Comparison of ENCODE assay signal across 8 cellular contexts in the genomic region with DNA sequence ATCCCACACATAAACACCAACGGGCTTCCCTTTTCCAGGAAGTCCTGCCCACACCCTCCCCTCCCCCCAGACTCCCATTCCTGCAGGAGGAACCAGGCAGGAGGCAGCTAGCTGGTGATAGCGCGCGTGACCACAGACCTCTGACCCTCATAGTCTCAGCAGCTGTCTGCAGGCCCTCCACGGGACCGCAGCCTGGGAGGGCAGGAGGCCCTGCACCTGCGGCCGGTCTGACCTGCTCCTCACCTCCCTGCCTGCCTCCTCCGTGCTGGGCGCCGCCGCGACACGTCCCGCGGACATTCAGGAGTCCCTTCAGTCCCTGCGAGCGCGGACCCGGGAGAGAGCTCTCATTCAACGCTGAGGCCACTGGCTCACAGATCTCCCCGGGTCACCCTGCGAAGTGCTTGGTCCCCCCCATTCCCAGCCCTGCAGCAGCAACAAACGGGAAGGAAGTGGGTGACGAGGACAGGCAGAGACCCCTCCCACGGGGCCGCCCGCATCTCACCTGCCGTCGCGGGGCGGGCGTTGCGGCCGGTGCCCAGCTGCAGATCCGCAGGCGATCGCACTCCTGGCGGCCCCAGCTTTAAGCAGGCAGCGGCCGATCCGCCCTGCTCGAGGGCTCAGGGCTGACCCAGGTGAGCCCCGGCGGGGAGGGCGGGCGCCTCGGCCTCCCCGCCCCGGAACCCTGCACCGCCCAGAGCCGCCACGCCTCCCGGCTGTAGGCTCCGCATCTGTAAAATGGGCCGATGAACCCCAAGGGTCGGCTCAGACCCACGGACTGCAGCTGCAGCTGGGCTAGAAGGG. TPM values are rescaled to one million over a fixed set of nuclear protein-coding genes. Genes with fewer than 3 reads are reported as not detected.
DNase-seq lines count a peak whose midpoint lies in the region; ATAC-seq and TF ChIP-seq lines count a peak whose summit lies in the region.

No MANE protein-coding gene starts in this region.

- H3K4me1 ChIP-seq in SK-N-SH (ENCODE audit: control insufficient read depth in 1 of 2, insufficient read depth in 2 of 2, low read depth in 1 of 2, low read length in 1 of 2) (no peaks in the 10 kb centered on the region; a peak in 1 of 4 replicates), iPS DF 6.9 (ENCODE audit: control insufficient read depth, insufficient read depth, low read length) (peaks cover 2% of the 10 kb centered on the region; the same call in 1 of the 2 replicates)

- no peak overlapping the region for H3K9ac ChIP-seq in SK-N-SH

- CTCF ChIA-PET in SK-N-SH (lab: Yijun Ruan, JAX): interaction anchor here (1.0 kb wide), 2 partner anchors 42 to 83 kb away, joined by 3 to 4 read pairs; no protein-coding TSS in a partner anchor

- H3K9me2 ChIP-seq in SK-N-SH: no peaks in the 10 kb centered on the region

- POLR2A ChIA-PET in SK-N-SH (lab: Yijun Ruan, JAX): interaction anchor here (1.2 kb wide), 1 partner anchor 20 kb away, joined by 3 read pairs; a partner anchor contains a TSS

- H3K9me3 ChIP-seq in SK-N-SH (no peaks in the 10 kb centered on the region), iPS DF 6.9 (ENCODE audit: control insufficient read depth, insufficient read depth, low read length) (no peaks in the 10 kb centered on the region)

- H3K4me2 ChIP-seq in SK-N-SH: no peak overlapping the region

- no peaks in the 10 kb centered on the region for H4K20me1 ChIP-seq in SK-N-SH (ENCODE audit: insufficient read depth)

- H3F3A ChIP-seq in SK-N-SH (replicated peaks; ENCODE audit: insufficient read depth): no peaks in the 10 kb centered on the region

- TF ChIP-seq RAD21 in SK-N-SH (IDR thresholded peaks at IDR 0.05; ENCODE audit: low read length): no peak

- H3K36me3 ChIP-seq in SK-N-SH (replicated peaks in 1 of 2; ENCODE audit: control insufficient read depth in 1 of 2, insufficient read depth in 2 of 2, low read length in 1 of 2): no peaks in the 10 kb centered on the region
- no peaks in the 10 kb centered on the region; the same call in 1 of the 2 replicates for H3K36me3 ChIP-seq in iPS DF 6.9 (ENCODE audit: control insufficient read depth, insufficient read depth, low read length)

- 85% methylated on average over 28 of the region's 58 CpGs for WGBS in SK-N-SH (ENCODE audit: low lambda C conversion rate)
- WGBS in iPS DF 6.9 (ENCODE audit: insufficient coverage, insufficient read length): no CpG with 5 or more reads among the region's 58 CpGs

- H2AFZ ChIP-seq in SK-N-SH (ENCODE audit: low read depth): no peak overlapping the region

- TF ChIP-seq EP300 in SK-N-SH (IDR thresholded peaks at IDR 0.05; ENCODE audit: borderline replicate concordance in 1 of 2, low read depth in 1 of 2, low read length in 1 of 2): no peak

- no peak overlapping the region for H3K4me3 ChIP-seq in SK-N-SH (ENCODE audit: low read depth in 2 of 2, low read length in 1 of 2)
- H3K4me3 ChIP-seq in iPS DF 6.9 (ENCODE audit: low read length): peak overlapping the region; percentile 48

- no peaks in the 10 kb centered on the region for H3K27me3 ChIP-seq in SK-N-SH (ENCODE audit: insufficient read depth)
- H3K27me3 ChIP-seq in iPS DF 6.9 (ENCODE audit: control insufficient read depth, insufficient read depth, low read length): no peaks in the 10 kb centered on the region

- DNase-seq in SK-N-SH (peak; percentile 43), iPS DF 6.9 (ENCODE audit: low read depth, low spot score) (no peak)
- DNase-seq in activated T-helper 9 cell treated with anti-CD3 and anti-CD28 coated beads, Interleukin-2, amount 50 U/mL, for 16 hours (ENCODE audit: low read depth): peak; percentile 9
- DNase-seq in stimulated activated CD4-positive, alpha-beta T cell treated with anti-CD3 and anti-CD28 coated beads, Interleukin-15, amount 100 ng/mL, for 24 hours: peak; percentile 47

- H3K27ac ChIP-seq in SK-N-SH (ENCODE audit: low read depth in 2 of 2, low read length in 1 of 2) (no peak overlapping the region), iPS DF 6.9 (ENCODE audit: low read length) (no peak overlapping the region)

- no peaks in the 10 kb centered on the region for H3K79me2 ChIP-seq in SK-N-SH (ENCODE audit: insufficient read depth)

- ATAC-seq in SK-N-SH treated with all-trans-retinoic acid at 6 μM for 48 hours: no peak
- ATAC-seq in GM21723 (IDR thresholded peaks at IDR 0.05; ENCODE audit: unreplicated experiment): no peak
- no peak for ATAC-seq in GM21529 (IDR thresholded peaks at IDR 0.05; ENCODE audit: unreplicated experiment)
- ATAC-seq in GM21515 (IDR thresholded peaks at IDR 0.05; ENCODE audit: unreplicated experiment): no peak

- no peak for TF ChIP-seq CTCF in SK-N-SH (IDR thresholded peaks at IDR 0.05)

TF ChIP-seq in SK-N-SH, 30 proteins besides CTCF, POLR2A, EP300 and RAD21 (continues in another document):
- no peak for TF ChIP-seq NFIC (IDR thresholded peaks at IDR 0.05; ENCODE audit: borderline replicate concordance)
- TF ChIP-seq, protein P1, sequence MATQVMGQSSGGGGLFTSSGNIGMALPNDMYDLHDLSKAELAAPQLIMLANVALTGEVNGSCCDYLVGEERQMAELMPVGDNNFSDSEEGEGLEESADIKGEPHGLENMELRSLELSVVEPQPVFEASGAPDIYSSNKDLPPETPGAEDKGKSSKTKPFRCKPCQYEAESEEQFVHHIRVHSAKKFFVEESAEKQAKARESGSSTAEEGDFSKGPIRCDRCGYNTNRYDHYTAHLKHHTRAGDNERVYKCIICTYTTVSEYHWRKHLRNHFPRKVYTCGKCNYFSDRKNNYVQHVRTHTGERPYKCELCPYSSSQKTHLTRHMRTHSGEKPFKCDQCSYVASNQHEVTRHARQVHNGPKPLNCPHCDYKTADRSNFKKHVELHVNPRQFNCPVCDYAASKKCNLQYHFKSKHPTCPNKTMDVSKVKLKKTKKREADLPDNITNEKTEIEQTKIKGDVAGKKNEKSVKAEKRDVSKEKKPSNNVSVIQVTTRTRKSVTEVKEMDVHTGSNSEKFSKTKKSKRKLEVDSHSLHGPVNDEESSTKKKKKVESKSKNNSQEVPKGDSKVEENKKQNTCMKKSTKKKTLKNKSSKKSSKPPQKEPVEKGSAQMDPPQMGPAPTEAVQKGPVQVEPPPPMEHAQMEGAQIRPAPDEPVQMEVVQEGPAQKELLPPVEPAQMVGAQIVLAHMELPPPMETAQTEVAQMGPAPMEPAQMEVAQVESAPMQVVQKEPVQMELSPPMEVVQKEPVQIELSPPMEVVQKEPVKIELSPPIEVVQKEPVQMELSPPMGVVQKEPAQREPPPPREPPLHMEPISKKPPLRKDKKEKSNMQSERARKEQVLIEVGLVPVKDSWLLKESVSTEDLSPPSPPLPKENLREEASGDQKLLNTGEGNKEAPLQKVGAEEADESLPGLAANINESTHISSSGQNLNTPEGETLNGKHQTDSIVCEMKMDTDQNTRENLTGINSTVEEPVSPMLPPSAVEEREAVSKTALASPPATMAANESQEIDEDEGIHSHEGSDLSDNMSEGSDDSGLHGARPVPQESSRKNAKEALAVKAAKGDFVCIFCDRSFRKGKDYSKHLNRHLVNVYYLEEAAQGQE (IDR thresholded peaks at IDR 0.05; ENCODE audit: low read depth, low read length): no peak
- TF ChIP-seq GATA2 (CRISPR knock-in tag; IDR thresholded peaks at IDR 0.05): no peak
- no peak for TF ChIP-seq MEF2A (IDR thresholded peaks at IDR 0.05; ENCODE audit: borderline replicate concordance, low read depth)

TF ChIP-seq in SK-N-SH treated with all-trans-retinoic acid at 6 μM for 48 hours, 23 proteins besides CTCF, POLR2A, EP300 and RAD21:
- TF ChIP-seq ZFP30 (CRISPR knock-in tag; IDR thresholded peaks at IDR 0.05) (no peak), ZFP3 (CRISPR knock-in tag; IDR thresholded peaks at IDR 0.05) (no peak), ARNTL (CRISPR knock-in tag; IDR thresholded peaks at IDR 0.05; ENCODE audit: borderline replicate concordance, low read depth) (no peak)

RNA-seq across cellular contexts. Expression of a gene that starts 1.1 kb away (rescaled TPM):
- polyA plus RNA-seq in SK-N-SH (2012; rRNA removed): 0.87 and 1.6 TPM in 2 replicates
- 0.64 and 0.72 TPM in 2 replicates for polyA plus RNA-seq in SK-N-SH (2012; cell fraction: cytosol; rRNA removed)
- 0.88 and 1.6 TPM in 2 replicates for polyA plus RNA-seq in SK-N-SH (2012; cell fraction: nucleus; rRNA removed)

RNA-seq across cellular contexts. Expression of a gene that starts 18.7 kb away (rescaled TPM):
- 5.8 and 9.1 TPM in 2 replicates for polyA plus RNA-seq in SK-N-SH (2012; rRNA removed)
- polyA plus RNA-seq in SK-N-SH (2012; cell fraction: cytosol; rRNA removed): 8.6 and 8.9 TPM in 2 replicates
- 5.3 and 11.5 TPM in 2 replicates for polyA plus RNA-seq in SK-N-SH (2012; cell fraction: nucleus; rRNA removed)

RNA-seq across cellular contexts. Expression of a gene that starts 19.5 kb away (rescaled TPM):
- polyA plus RNA-seq in SK-N-SH (2012; rRNA removed): 139 and 157 TPM in 2 replicates
- 66.9 and 93.0 TPM in 2 replicates for polyA plus RNA-seq in SK-N-SH (2012; cell fraction: cytosol; rRNA removed)
- polyA plus RNA-seq in SK-N-SH (2012; cell fraction: nucleus; rRNA removed): 43.6 and 56.5 TPM in 2 replicates

RNA-seq across cellular contexts. Expression of a gene that starts 39.9 kb away (rescaled TPM):
- polyA plus RNA-seq in SK-N-SH (2012; rRNA removed): 4.6 and 6.6 TPM in 2 replicates
- 5.3 and 5.7 TPM in 2 replicates for polyA plus RNA-seq in SK-N-SH (2012; cell fraction: cytosol; rRNA removed)
- polyA plus RNA-seq in SK-N-SH (2012; cell fraction: nucleus; rRNA removed): 5.1 and 5.9 TPM in 2 replicates

RNA-seq across cellular contexts. Expression of a gene that starts 49.6 kb away (rescaled TPM):
- 35.6 and 43.8 TPM in 2 replicates for polyA plus RNA-seq in SK-N-SH (2012; rRNA removed)
- 20.7 and 27.9 TPM in 2 replicates for polyA plus RNA-seq in SK-N-SH (2012; cell fraction: cytosol; rRNA removed)
- polyA plus RNA-seq in SK-N-SH (2012; cell fraction: nucleus; rRNA removed): 72.2 and 94.5 TPM in 2 replicates
